35 cellular contexts compared by ENCODE assay signal in genomic region chr20:22830138-22830537, GRCh38.
"Had no signal": no experiment of that assay in that cellular context is flagged by ENCODE, and none has a peak within 500 bp of the region (broad histone marks: within the 10 kb centered on the region; RNA-seq: fewer than 3 reads in every experiment).

No MANE protein-coding gene starts in this region.

- DNase-seq: Kasumi-1, MG63, MM.1S, MV-4-11, NCI-H1048, NCI-H1092, NCI-H1092 treated with DMSO at 0.1 percent for 48 hours, NCI-H1105, NCI-H1105 treated with DMSO at 0.1 percent for 48 hours, NCI-H1417, NCI-H1417 treated with DMSO at 0.1 percent for 48 hours, NCI-H1436, NCI-H1436 treated with DMSO at 0.1 percent for 48 hours, NCI-H146, NCI-H1694, NCI-H1694 treated with DMSO at 0.1 percent for 48 hours, NCI-H187, NCI-H187 treated with DMSO at 0.1 percent for 48 hours, NCI-H1930, NCI-H2029, NCI-H2029 treated with DMSO at 0.1 percent for 48 hours, NCI-H2081, NCI-H2081 treated with DMSO at 0.1 percent for 48 hours, NCI-H2107, NCI-H2171, NCI-H2171 treated with DMSO at 0.1 percent for 48 hours, NCI-H2227 treated with DMSO at 0.1 percent for 48 hours, NCI-H226, NCI-H345, NCI-H446, NCI-H446 treated with DMSO at 0.1 percent for 48 hours, NCI-H510A, NCI-H510A treated with DMSO at 0.1 percent for 48 hours, NCI-H524, NCI-H524 treated with DMSO at 0.1 percent for 48 hours had no signal

- H3K36me3 ChIP-seq: MG63 had no signal

- H3K27me3 ChIP-seq: MG63 had no signal

- H3K9me3 ChIP-seq: MG63 had no signal

- H3K4me3 ChIP-seq: MG63 had no signal
